Comparison of ENCODE assay signal across 11 cellular contexts in genomic region chr13:30305456-30305855, GRCh38. TPM values are rescaled to one million over a fixed set of nuclear protein-coding genes. Genes with fewer than 3 reads are reported as not detected.
DNase-seq lines count a peak whose midpoint lies in the region; ATAC-seq and TF ChIP-seq lines count a peak whose summit lies in the region.
"Had no signal": no experiment of that assay in that cellular context is flagged by ENCODE, and none has a peak within 500 bp of the region (broad histone marks: within the 10 kb centered on the region; RNA-seq: fewer than 3 reads in every experiment).

No MANE protein-coding gene starts in this region.

- no peak overlapping the region for H4K91ac ChIP-seq in mesenchymal stem cell (ENCODE audit: low read length)

- no peaks in the 10 kb centered on the region for H3K27me3 ChIP-seq in AG04450 (ENCODE audit: control insufficient read depth, insufficient read depth, low read length)
- no peaks in the 10 kb centered on the region for H3K27me3 ChIP-seq in HUES48 (ENCODE audit: control insufficient read depth, insufficient read depth, low read length)
- no peaks in the 10 kb centered on the region for H3K27me3 ChIP-seq in mesenchymal stem cell (ENCODE audit: control insufficient read depth in 1 of 2, insufficient read depth in 1 of 2, low read length in 2 of 2)
- no peaks in the 10 kb centered on the region for H3K27me3 ChIP-seq in prostate gland (replicated peaks; ENCODE audit: insufficient read depth)
- H3K27me3 ChIP-seq: tibial nerve had no signal

- no peak overlapping the region for H3K9ac ChIP-seq in HUES48 (ENCODE audit: low read depth, low read length)
- H3K9ac ChIP-seq in mesenchymal stem cell (ENCODE audit: low read length): peak overlapping the region; percentile 93

- no peak overlapping the region for H2AFZ ChIP-seq in mesenchymal stem cell (ENCODE audit: low read depth, low read length)

- H3K9me3 Mint-ChIP-seq in activated T-helper 17 cell treated with anti-CD3 and anti-CD28 coated beads, Interleukin-2, amount 50 U/mL, for 72 hours: no peaks in the 10 kb centered on the region

- no peak for DNase-seq in AG04450 (ENCODE audit: low read depth, low spot score)
- no peak for DNase-seq in mesenchymal stem cell
- no peak for DNase-seq in prostate gland (ENCODE audit: low spot score)
- DNase-seq in mesenteric fat pad (ENCODE audit: low spot score): no peak
- no peak for DNase-seq in SKM-1 (lab: John Stamatoyannopoulos, UW; ENCODE audit: unreplicated experiment)
- DNase-seq: NCI-H1694; stimulated activated CD4-positive, alpha-beta T cell treated with anti-CD3 and anti-CD28 coated beads, Interleukin-4, amount 100 ng/mL, for 24 hours had no signal

- no peak for TF ChIP-seq CTCF in AG04450 (IDR thresholded peaks at IDR 0.05; ENCODE audit: low read depth, low read length)
- no peak for TF ChIP-seq CTCF in prostate gland (IDR thresholded peaks at IDR 0.05)

- H3K36me3 Mint-ChIP-seq in activated T-helper 17 cell treated with anti-CD3 and anti-CD28 coated beads, Interleukin-2, amount 50 U/mL, for 72 hours (ENCODE audit: low read depth): no peaks in the 10 kb centered on the region

- peak overlapping the region; percentile 33 for H3K4me2 ChIP-seq in mesenchymal stem cell (ENCODE audit: low read length, poor library complexity, severe bottlenecking)

- no peak overlapping the region for H3K27ac Mint-ChIP-seq in activated T-helper 17 cell treated with anti-CD3 and anti-CD28 coated beads, Interleukin-2, amount 50 U/mL, for 72 hours

- H3K36me3 ChIP-seq in HUES48 (ENCODE audit: control insufficient read depth, insufficient read depth, low read length) (no peaks in the 10 kb centered on the region), mesenchymal stem cell (ENCODE audit: control insufficient read depth in 1 of 2, insufficient read depth in 2 of 2, low read depth in 1 of 2, low read length in 2 of 2) (peaks cover 0 to 2% of the 10 kb centered on the region in 2 experiments), prostate gland (no peaks in the 10 kb centered on the region)

- ATAC-seq in activated T-helper 17 cell treated with anti-CD3 and anti-CD28 coated beads, Interleukin-2, amount 50 U/mL, for 72 hours (replicated peaks): no peak
- no peak for ATAC-seq in HG02588 (IDR thresholded peaks at IDR 0.05; ENCODE audit: unreplicated experiment)

- H3K18ac ChIP-seq in mesenchymal stem cell (ENCODE audit: low read depth in 1 of 2, low read length in 2 of 2): no peak overlapping the region

- H3K4me3 Mint-ChIP-seq in activated T-helper 17 cell treated with anti-CD3 and anti-CD28 coated beads, Interleukin-2, amount 50 U/mL, for 72 hours: peak overlapping the region; percentile 87

- no peak overlapping the region for H2BK12ac ChIP-seq in mesenchymal stem cell (ENCODE audit: low read length in 2 of 2)

- no peak for TF ChIP-seq POLR2A in prostate gland (IDR thresholded peaks at IDR 0.05)

- H3K4me1 ChIP-seq in HUES48 (ENCODE audit: control insufficient read depth, insufficient read depth, low read length) (peaks cover 17% of the 10 kb centered on the region; the same call in 1 of the 2 replicates), mesenchymal stem cell (ENCODE audit: control insufficient read depth, insufficient read depth, low read depth, low read length) (peaks cover 7% of the 10 kb centered on the region), prostate gland (replicated peaks) (no peaks in the 10 kb centered on the region)

- H4K8ac ChIP-seq in mesenchymal stem cell (ENCODE audit: low read length): no peak overlapping the region

- H2BK5ac ChIP-seq in mesenchymal stem cell (ENCODE audit: low read depth, low read length, poor library complexity, severe bottlenecking): no peak overlapping the region

- no peak overlapping the region for H3K23ac ChIP-seq in mesenchymal stem cell (ENCODE audit: low read length in 2 of 2)

- H3K4ac ChIP-seq in mesenchymal stem cell (ENCODE audit: low read depth in 1 of 2, low read length in 2 of 2): no peak overlapping the region

- H3K14ac ChIP-seq in mesenchymal stem cell (ENCODE audit: low read length in 2 of 2): no peak overlapping the region

- H2AK5ac ChIP-seq in mesenchymal stem cell (ENCODE audit: low read length, severe bottlenecking): no peak overlapping the region

- H2BK120ac ChIP-seq in mesenchymal stem cell (ENCODE audit: low read depth, low read length): no peak overlapping the region

- peaks cover 6% of the 10 kb centered on the region for H3K79me1 ChIP-seq in mesenchymal stem cell (replicated peaks; ENCODE audit: low read length, poor library complexity, severe bottlenecking)

- WGBS in mesenchymal stem cell: 100% methylated on average over 1 of the region's 1 CpG
- 97% methylated on average over 1 of the region's 1 CpG for WGBS in prostate gland

- intact Hi-C loops in prostate gland (cut with DNase I): loop anchor here (5.0 to 10.0 kb wide), 5 partner anchors 37 to 857 kb away; partner anchors contain the start of genes HSPH1, UBE2L5 and USPL1

- no peaks in the 10 kb centered on the region; the same call in 1 of the 2 replicates for H3K9me3 ChIP-seq in AG04450 (ENCODE audit: control insufficient read depth, insufficient read depth, low read length)
- no peaks in the 10 kb centered on the region for H3K9me3 ChIP-seq in HUES48 (ENCODE audit: control insufficient read depth, insufficient read depth, low read length)
- no peaks in the 10 kb centered on the region for H3K9me3 ChIP-seq in mesenchymal stem cell (ENCODE audit: control insufficient read depth, low read length)
- no peaks in the 10 kb centered on the region for H3K9me3 ChIP-seq in prostate gland
- H3K9me3 ChIP-seq: tibial nerve had no signal

- no peak overlapping the region for H2BK15ac ChIP-seq in mesenchymal stem cell (ENCODE audit: low read depth, poor library complexity, severe bottlenecking)

- POLR2A ChIA-PET in AG04450 (lab: Yijun Ruan, JAX): interaction anchor here (2.4 kb wide), 1 partner anchor 90 kb away, joined by 18 read pairs; no protein-coding TSS in a partner anchor

- no peaks in the 10 kb centered on the region for H3K27me3 Mint-ChIP-seq in activated T-helper 17 cell treated with anti-CD3 and anti-CD28 coated beads, Interleukin-2, amount 50 U/mL, for 72 hours

- CTCF ChIA-PET in AG04450 (lab: Charles Lee): interaction anchor here (1.5 kb wide), 1 partner anchor 173 kb away, joined by 6 read pairs; no protein-coding TSS in a partner anchor

- H3K4me3 ChIP-seq in AG04450 (ENCODE audit: low read depth, low read length) (peak overlapping the region; percentile 90), HUES48 (ENCODE audit: low read depth, low read length) (peak overlapping the region; percentile 78; the same call in 1 of the 2 replicates), mesenchymal stem cell (ENCODE audit: insufficient read depth in 1 of 2, low read depth in 1 of 2, low read length in 2 of 2) (peak overlapping the region in 1 of 2 experiments; percentile 96), prostate gland (no peak overlapping the region)

- H3K27ac ChIP-seq in AG04450 (ENCODE audit: low read depth, low read length) (no peak overlapping the region), HUES48 (ENCODE audit: low read depth, low read length) (no peak overlapping the region), mesenchymal stem cell (ENCODE audit: low read length, poor library complexity, severe bottlenecking) (no peak overlapping the region), prostate gland (no peak overlapping the region)

- peaks cover 37% of the 10 kb centered on the region for H3K4me1 Mint-ChIP-seq in activated T-helper 17 cell treated with anti-CD3 and anti-CD28 coated beads, Interleukin-2, amount 50 U/mL, for 72 hours

RNA-seq across cellular contexts. Expression of gene KATNAL1, which starts 1.9 kb away (rescaled TPM):
- polyA plus RNA-seq in AG04450 (2011; rRNA removed): 8.5 and 12.6 TPM in 2 replicates
- 8.5 and 16.9 TPM in 2 replicates for polyA minus RNA-seq in AG04450 (2011; rRNA and poly(A)+ RNA removed)
- total RNA-seq in activated T-helper 17 cell treated with anti-CD3 and anti-CD28 coated beads, Interleukin-2, amount 50 U/mL, for 72 hours: 10 to 100 TPM; 25.0 to 25.8 TPM
- polyA plus RNA-seq in mesenchymal stem cell (2013, experiment 1 of 2): 9.6 TPM
- polyA plus RNA-seq in mesenchymal stem cell (2013, experiment 2 of 2): 11.5 TPM
- 10 to 100 TPM; 12.8 to 16.4 TPM for total RNA-seq in prostate gland
- total RNA-seq in mesenteric fat pad: 31.6 TPM

Comparison
In these comparisons a context has a peak if more than half of its experiments do, and no peak if none do; other contexts are left out.
1. H3K4me3 ChIP-seq: peak in AG04450 (single experiment) and HUES48 (single experiment); none in prostate gland (0 of 2).